11 cellular contexts compared by ENCODE assay signal in the genomic region with DNA sequence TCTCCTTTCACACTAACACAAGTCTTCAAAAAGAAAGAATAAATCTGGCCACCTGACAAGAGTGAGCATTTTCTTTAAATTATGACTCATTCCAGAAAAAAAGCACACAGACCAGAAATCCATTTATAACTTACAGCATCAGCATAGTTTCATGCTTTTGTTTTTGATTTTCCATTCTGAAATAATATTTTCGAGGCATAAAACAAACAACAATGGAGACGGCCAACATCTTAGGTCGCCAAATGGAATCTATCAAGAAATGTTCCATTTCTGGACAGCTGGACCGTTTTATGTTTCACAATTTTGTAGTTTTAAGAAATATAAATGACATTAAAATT.
DNase-seq lines count a peak whose midpoint lies in the region; TF ChIP-seq lines count a peak whose summit lies in the region.
"Had no signal": no experiment of that assay in that cellular context is flagged by ENCODE, and none has a peak within 500 bp of the region (broad histone marks: within the 10 kb centered on the region; RNA-seq: fewer than 3 reads in every experiment).

No MANE protein-coding gene starts in this region.

- TF ChIP-seq RAD21 in SK-N-SH (IDR thresholded peaks at IDR 0.05; ENCODE audit: low read length), result no peak

- no peak overlapping the region for H2AFZ ChIP-seq in SK-N-SH (ENCODE audit: low read depth)

- DNase-seq in AG08395 (ENCODE audit: low spot score), result peak; percentile 25
- no peak for DNase-seq in SK-N-SH
- peak; percentile 76 for DNase-seq in fibroblast of peridontal ligament (ENCODE audit: extremely low read depth)
- DNase-seq in prostate gland (ENCODE audit: low spot score), result no peak
- no peak for DNase-seq in T-helper 9 cell
- DNase-seq in NCI-H2196 (lab: John Stamatoyannopoulos, UW; ENCODE audit: unreplicated experiment), result no peak
- no peak for DNase-seq in ACHN
- DNase-seq in middle frontal gyrus (ENCODE audit: extremely low spot score, low spot score), result no peak
- DNase-seq: activated naive CD8-positive, alpha-beta T cell treated with anti-CD3 and anti-CD28 coated beads for 36 hours; endodermal cell; small intestine had no signal

- peak overlapping the region; percentile 35; the same call in 1 of the 2 replicates for H3K4me2 ChIP-seq in SK-N-SH

- H3K4me3 ChIP-seq in SK-N-SH (ENCODE audit: low read depth in 2 of 2, low read length in 1 of 2) (no peak overlapping the region), prostate gland (no peak overlapping the region)

- peaks cover 6 to 10% of the 10 kb centered on the region in 2 experiments for H3K36me3 ChIP-seq in SK-N-SH (replicated peaks in 1 of 2; ENCODE audit: control insufficient read depth in 1 of 2, insufficient read depth in 2 of 2, low read length in 1 of 2)
- no peaks in the 10 kb centered on the region for H3K36me3 ChIP-seq in prostate gland

- no peak for TF ChIP-seq POLR2A in prostate gland (IDR thresholded peaks at IDR 0.05)

- in situ Hi-C loops in ACHN (cut with HindIII; ENCODE audit: low pct_ligation_motif_present, low pct_unique_long_range_greater_than_20kb, low sequenced_read_pairs), result no loop called here

- intact Hi-C loops in prostate gland (cut with DNase I), result no loop called here

- TF ChIP-seq EP300 in SK-N-SH (IDR thresholded peaks at IDR 0.05; ENCODE audit: borderline replicate concordance in 1 of 2, low read depth in 1 of 2, low read length in 1 of 2), result peak; percentile 22 to 75; a peak in 2 of 4 replicates

- peak overlapping the region; percentile 73 to 86 for H3K27ac ChIP-seq in SK-N-SH (ENCODE audit: low read depth in 2 of 2, low read length in 1 of 2)
- H3K27ac ChIP-seq in prostate gland, result peak overlapping the region; percentile 13 to 22

- H3K4me1 ChIP-seq in SK-N-SH (ENCODE audit: control insufficient read depth in 1 of 2, insufficient read depth in 2 of 2, low read depth in 1 of 2, low read length in 1 of 2) (peaks cover 11 to 37% of the 10 kb centered on the region in 2 experiments; a peak in 3 of 4 replicates), prostate gland (replicated peaks) (peaks cover 4% of the 10 kb centered on the region)

- H3K79me2 ChIP-seq in SK-N-SH (ENCODE audit: insufficient read depth), result no peaks in the 10 kb centered on the region

- no peak for TF ChIP-seq CTCF in SK-N-SH (IDR thresholded peaks at IDR 0.05)
- no peak for TF ChIP-seq CTCF in prostate gland (IDR thresholded peaks at IDR 0.05)

- H3K9ac ChIP-seq in SK-N-SH, result no peak overlapping the region

- no peaks in the 10 kb centered on the region for H4K20me1 ChIP-seq in SK-N-SH (ENCODE audit: insufficient read depth)

- no peaks in the 10 kb centered on the region for H3K9me3 ChIP-seq in SK-N-SH
- no peaks in the 10 kb centered on the region for H3K9me3 ChIP-seq in prostate gland

- CTCF ChIA-PET in SK-N-SH (lab: Yijun Ruan, JAX), result interaction anchor here (1.0 to 1.7 kb wide), 5 partner anchors 35 to 163 kb away, joined by 3 to 5 read pairs (median 3); no protein-coding TSS in a partner anchor

- H3K9me2 ChIP-seq in SK-N-SH, result no peaks in the 10 kb centered on the region

- POLR2A ChIA-PET in SK-N-SH (lab: Yijun Ruan, JAX), result no interaction called here

- 15% methylated on average over 4 of the region's 4 CpGs for WGBS in SK-N-SH (ENCODE audit: low lambda C conversion rate)
- WGBS in prostate gland, result 59% methylated on average over 4 of the region's 4 CpGs

- H3F3A ChIP-seq in SK-N-SH (replicated peaks; ENCODE audit: insufficient read depth), result peaks cover 17% of the 10 kb centered on the region

- H3K27me3 ChIP-seq in SK-N-SH (ENCODE audit: insufficient read depth) (no peaks in the 10 kb centered on the region), prostate gland (replicated peaks; ENCODE audit: insufficient read depth) (no peaks in the 10 kb centered on the region)

TF ChIP-seq in SK-N-SH, 30 proteins besides CTCF, POLR2A, EP300 and RAD21 (continues in another document):
- TF ChIP-seq, protein P1, sequence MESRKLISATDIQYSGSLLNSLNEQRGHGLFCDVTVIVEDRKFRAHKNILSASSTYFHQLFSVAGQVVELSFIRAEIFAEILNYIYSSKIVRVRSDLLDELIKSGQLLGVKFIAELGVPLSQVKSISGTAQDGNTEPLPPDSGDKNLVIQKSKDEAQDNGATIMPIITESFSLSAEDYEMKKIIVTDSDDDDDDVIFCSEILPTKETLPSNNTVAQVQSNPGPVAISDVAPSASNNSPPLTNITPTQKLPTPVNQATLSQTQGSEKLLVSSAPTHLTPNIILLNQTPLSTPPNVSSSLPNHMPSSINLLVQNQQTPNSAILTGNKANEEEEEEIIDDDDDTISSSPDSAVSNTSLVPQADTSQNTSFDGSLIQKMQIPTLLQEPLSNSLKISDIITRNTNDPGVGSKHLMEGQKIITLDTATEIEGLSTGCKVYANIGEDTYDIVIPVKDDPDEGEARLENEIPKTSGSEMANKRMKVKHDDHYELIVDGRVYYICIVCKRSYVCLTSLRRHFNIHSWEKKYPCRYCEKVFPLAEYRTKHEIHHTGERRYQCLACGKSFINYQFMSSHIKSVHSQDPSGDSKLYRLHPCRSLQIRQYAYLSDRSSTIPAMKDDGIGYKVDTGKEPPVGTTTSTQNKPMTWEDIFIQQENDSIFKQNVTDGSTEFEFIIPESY (IDR thresholded peaks at IDR 0.05; ENCODE audit: borderline replicate concordance, low read depth), result no peak
- TF ChIP-seq MXI1 (IDR thresholded peaks at IDR 0.05; ENCODE audit: low read depth, low read length) (no peak), NFIC (IDR thresholded peaks at IDR 0.05; ENCODE audit: borderline replicate concordance) (peak; percentile 83), YY1 (IDR thresholded peaks at IDR 0.05; ENCODE audit: low read depth) (no peak), SIN3A (IDR thresholded peaks at IDR 0.05; ENCODE audit: borderline replicate concordance, low read depth, low read length) (no peak), TAF1 (IDR thresholded peaks at IDR 0.05; ENCODE audit: borderline replicate concordance, low read depth, low read length) (no peak), FOXM1 (IDR thresholded peaks at IDR 0.05; ENCODE audit: low read depth) (peak; percentile 49; the same call in 1 of the 2 replicates), MEF2A (IDR thresholded peaks at IDR 0.05; ENCODE audit: borderline replicate concordance, low read depth) (peak; percentile 61), POLR2AphosphoS5 (IDR thresholded peaks at IDR 0.05; ENCODE audit: low read depth, low read length) (peak; percentile 48; the same call in 1 of the 2 replicates), TEAD4 (IDR thresholded peaks at IDR 0.05; ENCODE audit: borderline replicate concordance, insufficient read depth) (peak; percentile 54; the same call in 1 of the 2 replicates), ELF1 (IDR thresholded peaks at IDR 0.05) (peak; percentile 42; the same call in 1 of the 2 replicates), FOSL2 (IDR thresholded peaks at IDR 0.05; ENCODE audit: borderline replicate concordance, low read depth) (peak; percentile 85), CHD2 (IDR thresholded peaks at IDR 0.05; ENCODE audit: low read length, partially characterized antibody) (no peak), FOXJ3 (CRISPR knock-in tag; IDR thresholded peaks at IDR 0.05) (no peak), GABPA (IDR thresholded peaks at IDR 0.05; ENCODE audit: low read depth) (no peak)
- TF ChIP-seq, protein P2, sequence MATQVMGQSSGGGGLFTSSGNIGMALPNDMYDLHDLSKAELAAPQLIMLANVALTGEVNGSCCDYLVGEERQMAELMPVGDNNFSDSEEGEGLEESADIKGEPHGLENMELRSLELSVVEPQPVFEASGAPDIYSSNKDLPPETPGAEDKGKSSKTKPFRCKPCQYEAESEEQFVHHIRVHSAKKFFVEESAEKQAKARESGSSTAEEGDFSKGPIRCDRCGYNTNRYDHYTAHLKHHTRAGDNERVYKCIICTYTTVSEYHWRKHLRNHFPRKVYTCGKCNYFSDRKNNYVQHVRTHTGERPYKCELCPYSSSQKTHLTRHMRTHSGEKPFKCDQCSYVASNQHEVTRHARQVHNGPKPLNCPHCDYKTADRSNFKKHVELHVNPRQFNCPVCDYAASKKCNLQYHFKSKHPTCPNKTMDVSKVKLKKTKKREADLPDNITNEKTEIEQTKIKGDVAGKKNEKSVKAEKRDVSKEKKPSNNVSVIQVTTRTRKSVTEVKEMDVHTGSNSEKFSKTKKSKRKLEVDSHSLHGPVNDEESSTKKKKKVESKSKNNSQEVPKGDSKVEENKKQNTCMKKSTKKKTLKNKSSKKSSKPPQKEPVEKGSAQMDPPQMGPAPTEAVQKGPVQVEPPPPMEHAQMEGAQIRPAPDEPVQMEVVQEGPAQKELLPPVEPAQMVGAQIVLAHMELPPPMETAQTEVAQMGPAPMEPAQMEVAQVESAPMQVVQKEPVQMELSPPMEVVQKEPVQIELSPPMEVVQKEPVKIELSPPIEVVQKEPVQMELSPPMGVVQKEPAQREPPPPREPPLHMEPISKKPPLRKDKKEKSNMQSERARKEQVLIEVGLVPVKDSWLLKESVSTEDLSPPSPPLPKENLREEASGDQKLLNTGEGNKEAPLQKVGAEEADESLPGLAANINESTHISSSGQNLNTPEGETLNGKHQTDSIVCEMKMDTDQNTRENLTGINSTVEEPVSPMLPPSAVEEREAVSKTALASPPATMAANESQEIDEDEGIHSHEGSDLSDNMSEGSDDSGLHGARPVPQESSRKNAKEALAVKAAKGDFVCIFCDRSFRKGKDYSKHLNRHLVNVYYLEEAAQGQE (IDR thresholded peaks at IDR 0.05; ENCODE audit: low read depth, low read length), result no peak
- TF ChIP-seq, protein P3, sequence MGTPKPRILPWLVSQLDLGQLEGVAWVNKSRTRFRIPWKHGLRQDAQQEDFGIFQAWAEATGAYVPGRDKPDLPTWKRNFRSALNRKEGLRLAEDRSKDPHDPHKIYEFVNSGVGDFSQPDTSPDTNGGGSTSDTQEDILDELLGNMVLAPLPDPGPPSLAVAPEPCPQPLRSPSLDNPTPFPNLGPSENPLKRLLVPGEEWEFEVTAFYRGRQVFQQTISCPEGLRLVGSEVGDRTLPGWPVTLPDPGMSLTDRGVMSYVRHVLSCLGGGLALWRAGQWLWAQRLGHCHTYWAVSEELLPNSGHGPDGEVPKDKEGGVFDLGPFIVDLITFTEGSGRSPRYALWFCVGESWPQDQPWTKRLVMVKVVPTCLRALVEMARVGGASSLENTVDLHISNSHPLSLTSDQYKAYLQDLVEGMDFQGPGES (IDR thresholded peaks at IDR 0.05; ENCODE audit: low read depth, low read length), result no peak
- TF ChIP-seq, protein P4, sequence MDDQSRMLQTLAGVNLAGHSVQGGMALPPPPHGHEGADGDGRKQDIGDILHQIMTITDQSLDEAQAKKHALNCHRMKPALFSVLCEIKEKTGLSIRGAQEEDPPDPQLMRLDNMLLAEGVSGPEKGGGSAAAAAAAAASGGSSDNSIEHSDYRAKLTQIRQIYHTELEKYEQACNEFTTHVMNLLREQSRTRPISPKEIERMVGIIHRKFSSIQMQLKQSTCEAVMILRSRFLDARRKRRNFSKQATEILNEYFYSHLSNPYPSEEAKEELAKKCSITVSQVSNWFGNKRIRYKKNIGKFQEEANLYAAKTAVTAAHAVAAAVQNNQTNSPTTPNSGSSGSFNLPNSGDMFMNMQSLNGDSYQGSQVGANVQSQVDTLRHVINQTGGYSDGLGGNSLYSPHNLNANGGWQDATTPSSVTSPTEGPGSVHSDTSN (IDR thresholded peaks at IDR 0.05), result peak; percentile 75

Comparison
In these comparisons a context has a peak if more than half of its experiments do, and no peak if none do; other contexts are left out.
1. DNase-seq: peak in AG08395 (single experiment) and fibroblast of peridontal ligament (single experiment); none in SK-N-SH (single experiment), prostate gland (single experiment), T-helper 9 cell (single experiment), NCI-H2196 (single experiment), ACHN (single experiment) and middle frontal gyrus (single experiment).